8 cellular contexts compared by ENCODE assay signal in genomic region chr5:72234265-72234700, GRCh38.
DNase-seq lines count a peak whose midpoint lies in the region; ATAC-seq and TF ChIP-seq lines count a peak whose summit lies in the region.

No MANE protein-coding gene starts in this region.

- H3K27me3 Mint-ChIP-seq in effector memory CD8-positive, alpha-beta T cell: no peaks in the 10 kb centered on the region
- no peaks in the 10 kb centered on the region for H3K27me3 Mint-ChIP-seq in type B pancreatic cell

- H3K4me1 ChIP-seq in body of pancreas: no peaks in the 10 kb centered on the region

- peaks cover 0 to 8% of the 10 kb centered on the region in 2 donors for H3K36me3 ChIP-seq in body of pancreas (replicated peaks in 1 of 2; ENCODE audit: insufficient read depth in 1 of 2, low read depth in 2 of 2)

- no peaks in the 10 kb centered on the region for H3K9me3 ChIP-seq in body of pancreas

- H3K27ac ChIP-seq in body of pancreas: no peak overlapping the region

- intact Hi-C loops in body of pancreas (cut with DNase I): no loop called here

- H3K27me3 ChIP-seq in body of pancreas: no peaks in the 10 kb centered on the region

- TF ChIP-seq CTCF in type B pancreatic cell (conservative IDR thresholded peaks at IDR 0.05) (no peak), body of pancreas (IDR thresholded peaks at IDR 0.05) (no peak)

- peaks cover 16% of the 10 kb centered on the region for H3K36me3 Mint-ChIP-seq in effector memory CD8-positive, alpha-beta T cell (ENCODE audit: insufficient read depth)
- H3K36me3 Mint-ChIP-seq in type B pancreatic cell: peaks cover 26% of the 10 kb centered on the region

- H3K4me3 ChIP-seq in body of pancreas: no peak overlapping the region

- no peaks in the 10 kb centered on the region for H3K9me3 Mint-ChIP-seq in effector memory CD8-positive, alpha-beta T cell
- H3K9me3 Mint-ChIP-seq in type B pancreatic cell: no peaks in the 10 kb centered on the region

- peak; percentile 20 for DNase-seq in stimulated activated CD4-positive, alpha-beta T cell treated with anti-CD3 and anti-CD28 coated beads, Interleukin-15, amount 100 ng/mL, for 24 hours
- DNase-seq in stimulated activated CD4-positive, alpha-beta T cell treated with anti-CD3 and anti-CD28 coated beads, Interleukin-4, amount 100 ng/mL, for 1 hour: no peak
- DNase-seq in NCI-H460 (ENCODE audit: extremely low read depth, low read depth) (peak; percentile 54), type B pancreatic cell (ENCODE audit: extremely low spot score, unreplicated experiment) (no peak), foreskin melanocyte (no peak), body of pancreas (no peak)
- peak; percentile 26 to 37 (median 35) for DNase-seq in effector memory CD8-positive, alpha-beta T cell

- no peak for TF ChIP-seq POLR2A in body of pancreas (IDR thresholded peaks at IDR 0.05)

- peak overlapping the region; percentile 1 to 51 for H3K4me3 Mint-ChIP-seq in effector memory CD8-positive, alpha-beta T cell
- peak overlapping the region; percentile 50 for H3K4me3 Mint-ChIP-seq in type B pancreatic cell

- ATAC-seq in HG02678 (IDR thresholded peaks at IDR 0.05; ENCODE audit: unreplicated experiment): peak; percentile 81
- peak; percentile 97 for ATAC-seq in effector memory CD8-positive, alpha-beta T cell (replicated peaks)
- ATAC-seq in body of pancreas: no peak

- H3K4me1 Mint-ChIP-seq in effector memory CD8-positive, alpha-beta T cell (ENCODE audit: low read depth in 2 of 2): peaks cover 23 to 46% of the 10 kb centered on the region in 2 donors
- H3K4me1 Mint-ChIP-seq in type B pancreatic cell (ENCODE audit: unreplicated experiment): no peaks in the 10 kb centered on the region

- peak overlapping the region; percentile 24 to 59 for H3K27ac Mint-ChIP-seq in effector memory CD8-positive, alpha-beta T cell
- peak overlapping the region; percentile 80 for H3K27ac Mint-ChIP-seq in type B pancreatic cell

Comparison
In these comparisons a context has a peak if more than half of its experiments do, and no peak if none do; other contexts are left out.
1. DNase-seq: peak in stimulated activated CD4-positive, alpha-beta T cell treated with anti-CD3 and anti-CD28 coated beads, Interleukin-15, amount 100 ng/mL, for 24 hours (single experiment), NCI-H460 (single experiment) and effector memory CD8-positive, alpha-beta T cell (3 of 3); none in stimulated activated CD4-positive, alpha-beta T cell treated with anti-CD3 and anti-CD28 coated beads, Interleukin-4, amount 100 ng/mL, for 1 hour (single experiment), type B pancreatic cell (single experiment), foreskin melanocyte (single experiment) and body of pancreas (0 of 4).